Comparison of ENCODE assay signal across 21 cellular contexts in the genomic region with DNA sequence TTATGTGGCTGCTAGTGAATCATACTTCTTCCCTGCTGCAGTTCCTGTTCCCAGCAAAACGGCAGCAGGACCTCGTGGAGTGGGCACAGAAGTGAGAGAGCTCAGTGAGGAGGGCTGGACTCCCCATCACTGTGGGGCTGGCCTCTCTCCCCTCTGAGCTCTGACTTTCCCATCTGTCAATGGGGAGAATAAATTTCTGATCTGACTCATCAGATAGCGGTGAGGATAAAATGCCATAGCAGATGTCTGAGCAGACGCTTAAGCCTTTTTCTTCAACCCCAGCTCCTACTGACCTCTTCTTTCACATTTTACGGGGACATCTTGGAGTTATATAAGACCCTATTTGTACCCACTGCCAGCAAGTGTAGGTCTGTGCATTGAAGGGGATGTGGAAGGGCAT.
DNase-seq lines count a peak whose midpoint lies in the region; ATAC-seq, FAIRE-seq and TF ChIP-seq lines count a peak whose summit lies in the region.
"Had no signal": no experiment of that assay in that cellular context is flagged by ENCODE, and none has a peak within 500 bp of the region (broad histone marks: within the 10 kb centered on the region; RNA-seq: fewer than 3 reads in every experiment).

No MANE protein-coding gene starts in this region.

- TF ChIP-seq POLR2A in upper lobe of left lung (IDR thresholded peaks at IDR 0.05): no peak

- no peak overlapping the region for H3K9ac ChIP-seq in astrocyte (ENCODE audit: low read length)
- H3K9ac ChIP-seq: GM23248 had no signal

- H3K27ac ChIP-seq in astrocyte (ENCODE audit: low read depth, low read length) (no peak overlapping the region), upper lobe of left lung (no peak overlapping the region)
- H3K27ac ChIP-seq: A549, C4-2B, GM23248, HL-60 had no signal

- H3K4me3 Mint-ChIP-seq in astrocyte (ENCODE audit: unreplicated experiment): peak overlapping the region; percentile 40
- H3K4me3 Mint-ChIP-seq: CD4-positive, alpha-beta T cell had no signal

- H4K20me1 ChIP-seq in astrocyte (ENCODE audit: insufficient read depth, low read length): no peaks in the 10 kb centered on the region

- no peaks in the 10 kb centered on the region for H3K79me2 ChIP-seq in astrocyte (ENCODE audit: insufficient read depth, low read length)

- H3K27me3 ChIP-seq in astrocyte (ENCODE audit: insufficient read depth, low read length): no peaks in the 10 kb centered on the region
- no peaks in the 10 kb centered on the region for H3K27me3 ChIP-seq in upper lobe of left lung

- peaks cover 2% of the 10 kb centered on the region for H3K4me1 ChIP-seq in astrocyte (ENCODE audit: insufficient read depth, low read length)
- H3K4me1 ChIP-seq in upper lobe of left lung: no peaks in the 10 kb centered on the region
- H3K4me1 ChIP-seq: A549, Caco-2 had no signal

- no peak for ATAC-seq in upper lobe of left lung (ENCODE audit: low FRiP score in 2 of 2)
- ATAC-seq: A549 had no signal

- H3K36me3 Mint-ChIP-seq in astrocyte (ENCODE audit: low read depth, unreplicated experiment): no peaks in the 10 kb centered on the region

- TF ChIP-seq EP300 in upper lobe of left lung (IDR thresholded peaks at IDR 0.05): no peak

- H3K9me3 ChIP-seq in astrocyte (ENCODE audit: insufficient read depth, low read depth, low read length): no peaks in the 10 kb centered on the region
- no peaks in the 10 kb centered on the region for H3K9me3 ChIP-seq in upper lobe of left lung
- H3K9me3 ChIP-seq: A549, Caco-2 had no signal

- intact Hi-C loops in posterior vena cava (cut with DNase I): no loop called here

- no peak overlapping the region for H3K4me3 ChIP-seq in astrocyte (ENCODE audit: insufficient read depth, low read depth, low read length)
- H3K4me3 ChIP-seq in upper lobe of left lung: no peak overlapping the region
- H3K4me3 ChIP-seq: A549, GM23248 had no signal

- H2AFZ ChIP-seq in astrocyte (ENCODE audit: low read depth, low read length): no peak overlapping the region
- H2AFZ ChIP-seq: GM23248 had no signal

- no peaks in the 10 kb centered on the region for H3K36me3 ChIP-seq in astrocyte (ENCODE audit: insufficient read depth, low read length)
- peaks cover 0 to 8% (median 3%) of the 10 kb centered on the region in 4 donors for H3K36me3 ChIP-seq in upper lobe of left lung

- TF ChIP-seq CTCF in astrocyte (IDR thresholded peaks at IDR 0.05; ENCODE audit: insufficient read depth, low read depth, low read length): no peak
- no peak for TF ChIP-seq CTCF in upper lobe of left lung (IDR thresholded peaks at IDR 0.05)

- peak overlapping the region; percentile 24 for H3K27ac Mint-ChIP-seq in astrocyte (ENCODE audit: unreplicated experiment)
- H3K27ac Mint-ChIP-seq: CD4-positive, alpha-beta T cell had no signal

- H3K27me3 Mint-ChIP-seq in astrocyte (ENCODE audit: low read depth, unreplicated experiment): peaks cover 49% of the 10 kb centered on the region
- H3K27me3 Mint-ChIP-seq: CD4-positive, alpha-beta T cell had no signal

- no peak overlapping the region for H3K4me2 ChIP-seq in astrocyte (ENCODE audit: low read length)
- H3K4me2 ChIP-seq: A549 had no signal

- DNase-seq in Daoy (ENCODE audit: low read depth) (peak; percentile 20), NCI-H82 (lab: John Stamatoyannopoulos, UW) (peak; percentile 77), astrocyte (ENCODE audit: low read depth) (no peak), posterior vena cava (ENCODE audit: low spot score) (peak; percentile 8), HuH-7.5 (ENCODE audit: low spot score) (no peak), upper lobe of left lung (no peak), hippocampal formation (lab: John Stamatoyannopoulos, UW) (no peak)
- DNase-seq: AML-193; Caco-2; CD4-positive, alpha-beta T cell; GDM1; GM23248; HCEC 1CT; IMR-90 had no signal

- 94 to 96% methylated on average over 5 of the region's 5 CpGs for WGBS in upper lobe of left lung, 2 donors

- H3K9me3 Mint-ChIP-seq in astrocyte (ENCODE audit: unreplicated experiment): peaks cover 3% of the 10 kb centered on the region
- H3K9me3 Mint-ChIP-seq: CD4-positive, alpha-beta T cell had no signal

- no peak for FAIRE-seq in astrocyte (lab: Jason Lieb, UNC)
- FAIRE-seq: A549, D721Med, GM12892, GM18507, H54 had no signal

- peaks cover 11% of the 10 kb centered on the region for H3K4me1 Mint-ChIP-seq in astrocyte (ENCODE audit: low read depth, unreplicated experiment)

Comparison
In these comparisons a context has a peak if more than half of its experiments do, and no peak if none do; other contexts are left out.
1. DNase-seq: peak in Daoy (single experiment), NCI-H82 (single experiment) and posterior vena cava (single experiment); none in astrocyte (single experiment), HuH-7.5 (single experiment), upper lobe of left lung (0 of 2) and hippocampal formation (0 of 2).